16 cellular contexts compared by ENCODE assay signal in genomic region chr21:44813727-44814126, GRCh38.
"Had no signal": no experiment of that assay in that cellular context is flagged by ENCODE, and none has a peak within 500 bp of the region (broad histone marks: within the 10 kb centered on the region; RNA-seq: fewer than 3 reads in every experiment).

No MANE protein-coding gene starts in this region.

- DNase-seq: cortex of kidney; dorsolateral prefrontal cortex; effector CD8-positive, alpha-beta T cell; foreskin melanocyte; heart left ventricle; hippocampal formation; kidney glomerular epithelial cell; naive thymus-derived CD4-positive, alpha-beta T cell; nucleus accumbens; pancreas; right cardiac atrium; stimulated activated CD4-positive, alpha-beta T cell treated with anti-CD3 and anti-CD28 coated beads, Interleukin-2, amount 100 ng/mL, for 48 hours; stimulated activated CD8-positive, alpha-beta memory T cell treated with anti-CD3 and anti-CD28 coated beads, Interleukin-4, amount 100 ng/mL, for 48 hours; transverse colon had no signal

- H3K36me3 ChIP-seq: pancreas, transverse colon had no signal

- H3K4me3 ChIP-seq: dorsolateral prefrontal cortex, pancreas, smooth muscle cell, thoracic aorta, transverse colon had no signal

- H3K27ac ChIP-seq: pancreas, thoracic aorta, transverse colon had no signal

- H3K4me1 ChIP-seq: pancreas had no signal

- H3K9me3 ChIP-seq: heart left ventricle, pancreas, thoracic aorta, transverse colon had no signal

- H3K27me3 ChIP-seq: dorsolateral prefrontal cortex, heart left ventricle, pancreas, transverse colon had no signal

- H3K4me2 ChIP-seq: smooth muscle cell had no signal

- FAIRE-seq: pancreas had no signal
